Comparison of ENCODE assay signal across 1 cellular context in the genomic region with DNA sequence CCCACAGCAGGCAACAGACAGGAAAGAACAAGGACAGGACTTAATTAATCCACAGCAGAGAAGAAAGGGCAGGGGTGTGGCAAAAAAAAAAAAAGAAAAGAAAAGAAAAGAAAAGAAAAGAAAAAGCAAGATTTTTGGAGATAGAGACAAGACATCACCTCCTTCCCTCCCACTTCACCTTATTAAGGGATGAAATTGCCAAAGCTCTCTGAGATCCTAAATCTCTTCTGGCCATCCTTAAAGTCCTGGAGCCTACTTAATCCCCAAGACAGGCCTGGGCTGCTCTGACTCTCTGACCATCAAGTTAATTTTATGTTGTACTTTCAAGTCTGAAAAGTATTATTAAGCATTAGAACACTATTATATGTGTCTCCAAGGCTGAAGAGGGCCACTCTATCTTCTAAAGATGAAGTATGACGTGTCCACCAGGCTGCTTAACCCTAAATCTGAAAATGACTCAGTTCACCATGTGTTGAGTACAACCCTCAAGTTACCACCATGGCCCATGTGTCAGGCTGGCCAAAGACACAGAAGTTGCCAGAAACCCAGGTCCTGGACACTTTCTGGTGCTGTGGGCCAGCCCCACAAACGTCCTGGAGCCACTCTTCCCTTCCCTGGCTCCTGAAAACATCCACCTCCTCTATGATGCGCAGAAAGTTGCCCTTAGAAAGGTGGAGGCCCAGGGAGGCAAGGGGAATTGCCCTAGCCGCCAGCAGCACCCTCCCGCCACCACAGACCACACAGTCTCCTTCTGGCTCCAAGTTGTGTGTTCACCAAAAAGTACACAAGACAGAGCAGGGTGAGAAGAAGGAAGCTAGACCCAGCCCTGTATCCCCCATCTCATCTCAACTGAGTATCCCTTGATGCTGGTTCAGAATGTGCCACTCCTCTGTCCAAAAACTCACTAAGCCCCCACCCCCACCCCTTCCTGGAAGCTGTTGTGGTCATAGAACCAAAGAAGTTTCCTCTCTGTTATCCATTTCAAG.
TF ChIP-seq lines count a peak whose summit lies in the region.

No MANE protein-coding gene starts in this region.

TF ChIP-seq in HEK293T, 16 proteins besides CTCF, POLR2A, EP300 and RAD21 (continued from another document):
- TF ChIP-seq, protein P1, sequence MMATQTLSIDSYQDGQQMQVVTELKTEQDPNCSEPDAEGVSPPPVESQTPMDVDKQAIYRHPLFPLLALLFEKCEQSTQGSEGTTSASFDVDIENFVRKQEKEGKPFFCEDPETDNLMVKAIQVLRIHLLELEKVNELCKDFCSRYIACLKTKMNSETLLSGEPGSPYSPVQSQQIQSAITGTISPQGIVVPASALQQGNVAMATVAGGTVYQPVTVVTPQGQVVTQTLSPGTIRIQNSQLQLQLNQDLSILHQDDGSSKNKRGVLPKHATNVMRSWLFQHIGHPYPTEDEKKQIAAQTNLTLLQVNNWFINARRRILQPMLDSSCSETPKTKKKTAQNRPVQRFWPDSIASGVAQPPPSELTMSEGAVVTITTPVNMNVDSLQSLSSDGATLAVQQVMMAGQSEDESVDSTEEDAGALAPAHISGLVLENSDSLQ (IDR thresholded peaks at IDR 0.05), result no peak
